25 cellular contexts compared by ENCODE assay signal in the genomic region with DNA sequence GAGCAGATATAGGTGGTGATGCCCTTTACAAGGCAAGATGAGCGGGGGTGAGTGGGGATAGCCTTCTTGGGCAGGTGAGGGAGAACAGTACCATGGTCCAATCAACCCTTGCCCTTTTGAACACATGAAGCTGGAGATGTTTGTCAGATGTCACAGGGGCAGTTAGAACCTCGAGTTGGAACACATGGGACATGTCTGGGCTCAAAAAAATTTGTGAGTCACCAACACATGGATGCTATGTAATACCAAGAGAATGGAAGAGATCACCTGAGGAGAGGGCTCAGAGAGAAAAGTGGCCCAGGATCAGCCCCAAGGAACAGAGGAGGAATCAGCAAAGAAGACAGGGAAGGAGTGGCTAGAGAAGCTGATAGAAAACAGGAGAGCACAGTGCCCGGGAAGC. TPM values are rescaled to one million over a fixed set of nuclear protein-coding genes. Genes with fewer than 3 reads are reported as not detected.
DNase-seq lines count a peak whose midpoint lies in the region; ATAC-seq and TF ChIP-seq lines count a peak whose summit lies in the region.
"Had no signal": no experiment of that assay in that cellular context is flagged by ENCODE, and none has a peak within 500 bp of the region (broad histone marks: within the 10 kb centered on the region; RNA-seq: fewer than 3 reads in every experiment).

No MANE protein-coding gene starts in this region.

- no peaks in the 10 kb centered on the region for H3K27me3 Mint-ChIP-seq in activated naive CD4-positive, alpha-beta T cell treated with anti-CD3 and anti-CD28 coated beads for 36 hours (ENCODE audit: low read depth)
- no peaks in the 10 kb centered on the region for H3K27me3 Mint-ChIP-seq in activated naive CD4-positive, alpha-beta T cell treated with anti-CD3 and anti-CD28 coated beads, Interleukin-2, amount 10 ng/mL, durations not matched to agents 7 days and 5 days
- H3K27me3 Mint-ChIP-seq in activated T-helper 17 cell treated with anti-CD3 and anti-CD28 coated beads, Interleukin-2, amount 50 U/mL, for 72 hours: no peaks in the 10 kb centered on the region
- no peaks in the 10 kb centered on the region for H3K27me3 Mint-ChIP-seq in stimulated activated naive CD8-positive, alpha-beta T cell treated with anti-CD3 and anti-CD28 coated beads, Interleukin-15, amount 100 ng/mL, for 72 hours
- H3K27me3 Mint-ChIP-seq: naive B cell had no signal

- H3K27ac ChIP-seq in foreskin keratinocyte (no peak overlapping the region), PC-9 (no peak overlapping the region), caudate nucleus (ENCODE audit: low read depth, low read length) (no peak overlapping the region)
- H3K27ac ChIP-seq: ascending aorta, KMS-11 had no signal

- H2AFZ ChIP-seq in PC-9: no peak overlapping the region

- no peaks in the 10 kb centered on the region for H3K9me3 ChIP-seq in PC-9 (ENCODE audit: insufficient read depth, low read depth)
- H3K9me3 ChIP-seq: ascending aorta had no signal

- peak overlapping the region; percentile 31 for H3K27ac Mint-ChIP-seq in activated naive CD4-positive, alpha-beta T cell treated with anti-CD3 and anti-CD28 coated beads for 36 hours
- H3K27ac Mint-ChIP-seq in activated naive CD4-positive, alpha-beta T cell treated with anti-CD3 and anti-CD28 coated beads, Interleukin-2, amount 10 ng/mL, durations not matched to agents 7 days and 5 days: no peak overlapping the region
- peak overlapping the region; percentile 51 for H3K27ac Mint-ChIP-seq in activated T-helper 17 cell treated with anti-CD3 and anti-CD28 coated beads, Interleukin-2, amount 50 U/mL, for 72 hours
- H3K27ac Mint-ChIP-seq in stimulated activated naive CD8-positive, alpha-beta T cell treated with anti-CD3 and anti-CD28 coated beads, Interleukin-15, amount 100 ng/mL, for 72 hours: peak overlapping the region; percentile 54 to 70
- H3K27ac Mint-ChIP-seq: activated T-helper 2 cell treated with anti-CD3 and anti-CD28 coated beads, Interferon-gamma antibody, Interleukin-2, Interleukin-4, amounts not matched to agents 10 μg/mL and 5 μg/mL and 100 μg/mL, durations not matched to agents 14 hours and 24 hours and 36 hours had no signal

- peaks cover 12% of the 10 kb centered on the region for H3F3A ChIP-seq in PC-9 (ENCODE audit: insufficient read depth, low read depth)

- ATAC-seq in activated T-helper 17 cell treated with anti-CD3 and anti-CD28 coated beads, Interleukin-2, amount 50 U/mL, for 72 hours (replicated peaks): no peak
- ATAC-seq in foreskin keratinocyte: peak; percentile 47
- ATAC-seq in stimulated activated naive CD8-positive, alpha-beta T cell treated with anti-CD3 and anti-CD28 coated beads, Interleukin-15, amount 100 ng/mL, for 72 hours: no peak

- H3K9me3 Mint-ChIP-seq in activated naive CD4-positive, alpha-beta T cell treated with anti-CD3 and anti-CD28 coated beads for 36 hours: no peaks in the 10 kb centered on the region
- H3K9me3 Mint-ChIP-seq in activated naive CD4-positive, alpha-beta T cell treated with anti-CD3 and anti-CD28 coated beads, Interleukin-2, amount 10 ng/mL, durations not matched to agents 7 days and 5 days: no peaks in the 10 kb centered on the region
- no peaks in the 10 kb centered on the region for H3K9me3 Mint-ChIP-seq in activated T-helper 17 cell treated with anti-CD3 and anti-CD28 coated beads, Interleukin-2, amount 50 U/mL, for 72 hours
- no peaks in the 10 kb centered on the region for H3K9me3 Mint-ChIP-seq in stimulated activated naive CD8-positive, alpha-beta T cell treated with anti-CD3 and anti-CD28 coated beads, Interleukin-15, amount 100 ng/mL, for 72 hours
- H3K9me3 Mint-ChIP-seq: activated T-helper 2 cell treated with anti-CD3 and anti-CD28 coated beads, Interferon-gamma antibody, Interleukin-2, Interleukin-4, amounts not matched to agents 10 μg/mL and 5 μg/mL and 100 μg/mL, durations not matched to agents 14 hours and 24 hours and 36 hours; naive B cell had no signal

- no peak for DNase-seq in activated naive CD4-positive, alpha-beta T cell treated with anti-CD3 and anti-CD28 coated beads for 36 hours
- DNase-seq in activated naive CD4-positive, alpha-beta T cell treated with anti-CD3 and anti-CD28 coated beads, Interleukin-2, amount 10 ng/mL, durations not matched to agents 7 days and 5 days: no peak
- DNase-seq in foreskin keratinocyte: peak; percentile 43 to 77
- no peak for DNase-seq in stimulated activated naive CD8-positive, alpha-beta T cell treated with anti-CD3 and anti-CD28 coated beads, Interleukin-15, amount 100 ng/mL, for 72 hours
- DNase-seq in PC-9: no peak
- no peak for DNase-seq in caudate nucleus (lab: John Stamatoyannopoulos, UW)
- DNase-seq in NCI-H748 (lab: John Stamatoyannopoulos, UW; ENCODE audit: unreplicated experiment): no peak
- DNase-seq: ACHN; activated CD4-positive, alpha-beta T cell treated with anti-CD3 and anti-CD28 coated beads, Interleukin-2, amount 50 U/mL, for 1 hour; H7; naive B cell; NCI-H1048; NCI-H2081; NCI-H524; stimulated activated naive CD4-positive, alpha-beta T cell treated with Interleukin-2 at 50 U/mL for 16 hours had no signal

- H3K9me2 ChIP-seq in PC-9 (ENCODE audit: insufficient read depth): no peaks in the 10 kb centered on the region

- peaks cover 64% of the 10 kb centered on the region for H3K36me3 Mint-ChIP-seq in activated naive CD4-positive, alpha-beta T cell treated with anti-CD3 and anti-CD28 coated beads for 36 hours (ENCODE audit: low read depth)
- peaks cover 75% of the 10 kb centered on the region for H3K36me3 Mint-ChIP-seq in activated naive CD4-positive, alpha-beta T cell treated with anti-CD3 and anti-CD28 coated beads, Interleukin-2, amount 10 ng/mL, durations not matched to agents 7 days and 5 days
- peaks cover 86% of the 10 kb centered on the region for H3K36me3 Mint-ChIP-seq in activated T-helper 17 cell treated with anti-CD3 and anti-CD28 coated beads, Interleukin-2, amount 50 U/mL, for 72 hours (ENCODE audit: low read depth)

- no peaks in the 10 kb centered on the region for H3K27me3 ChIP-seq in foreskin keratinocyte
- H3K27me3 ChIP-seq in PC-9 (ENCODE audit: insufficient read depth, low read depth): no peaks in the 10 kb centered on the region
- H3K27me3 ChIP-seq: ascending aorta had no signal

- H3K36me3 ChIP-seq in PC-9 (ENCODE audit: low read depth): peaks cover 17% of the 10 kb centered on the region

- BruUV-seq in PC-9 (replicated peaks; lab: Mats Ljungman, UMichigan): no TSS peak

- TF ChIP-seq CTCF in foreskin keratinocyte (conservative IDR thresholded peaks at IDR 0.05) (no peak), PC-9 (conservative IDR thresholded peaks at IDR 0.05) (no peak)

- H4K20me1 ChIP-seq in PC-9 (ENCODE audit: insufficient read depth): peaks cover 29% of the 10 kb centered on the region

- POLR2A ChIA-PET in PC-9 (lab: Charles Lee; ENCODE audit: unreplicated experiment): no interaction called here

- H3K79me2 ChIP-seq in PC-9 (ENCODE audit: low read depth): peaks cover 35% of the 10 kb centered on the region

- CTCF ChIA-PET in activated naive CD4-positive, alpha-beta T cell treated with anti-CD3 and anti-CD28 coated beads for 36 hours (lab: Charles Lee): no interaction called here
- CTCF ChIA-PET in activated naive CD4-positive, alpha-beta T cell treated with anti-CD3 and anti-CD28 coated beads, Interleukin-2, amount 10 ng/mL, durations not matched to agents 7 days and 5 days (lab: Charles Lee): no interaction called here
- CTCF ChIA-PET in PC-9 (lab: Charles Lee): no interaction called here

- no peak overlapping the region for H3K4me3 ChIP-seq in PC-9
- H3K4me3 ChIP-seq: ascending aorta, lung had no signal

- peaks cover 48% of the 10 kb centered on the region for H3K4me1 Mint-ChIP-seq in activated naive CD4-positive, alpha-beta T cell treated with anti-CD3 and anti-CD28 coated beads for 36 hours (ENCODE audit: low read depth)
- H3K4me1 Mint-ChIP-seq in activated naive CD4-positive, alpha-beta T cell treated with anti-CD3 and anti-CD28 coated beads, Interleukin-2, amount 10 ng/mL, durations not matched to agents 7 days and 5 days: peaks cover 56% of the 10 kb centered on the region
- peaks cover 36% of the 10 kb centered on the region for H3K4me1 Mint-ChIP-seq in activated T-helper 17 cell treated with anti-CD3 and anti-CD28 coated beads, Interleukin-2, amount 50 U/mL, for 72 hours
- H3K4me1 Mint-ChIP-seq in stimulated activated naive CD8-positive, alpha-beta T cell treated with anti-CD3 and anti-CD28 coated beads, Interleukin-15, amount 100 ng/mL, for 72 hours: peaks cover 63% of the 10 kb centered on the region

- intact Hi-C loops in activated naive CD4-positive, alpha-beta T cell treated with anti-CD3 and anti-CD28 coated beads for 36 hours (cut with micrococcal nuclease): no loop called here
- intact Hi-C loops in PC-9 (cut with micrococcal nuclease; ENCODE audit: unreplicated experiment): no loop called here

- no peak overlapping the region for H3K4me3 Mint-ChIP-seq in activated naive CD4-positive, alpha-beta T cell treated with anti-CD3 and anti-CD28 coated beads for 36 hours
- H3K4me3 Mint-ChIP-seq in activated naive CD4-positive, alpha-beta T cell treated with anti-CD3 and anti-CD28 coated beads, Interleukin-2, amount 10 ng/mL, durations not matched to agents 7 days and 5 days: no peak overlapping the region
- H3K4me3 Mint-ChIP-seq in activated T-helper 17 cell treated with anti-CD3 and anti-CD28 coated beads, Interleukin-2, amount 50 U/mL, for 72 hours: peak overlapping the region; percentile 2
- H3K4me3 Mint-ChIP-seq in stimulated activated naive CD8-positive, alpha-beta T cell treated with anti-CD3 and anti-CD28 coated beads, Interleukin-15, amount 100 ng/mL, for 72 hours: no peak overlapping the region

- H3K4me1 ChIP-seq in foreskin keratinocyte (peaks cover 4% of the 10 kb centered on the region), PC-9 (replicated peaks; ENCODE audit: insufficient read depth) (peaks cover 15% of the 10 kb centered on the region)

- H3K4me2 ChIP-seq in PC-9: no peak overlapping the region
- H3K4me2 ChIP-seq: KMS-11 had no signal

RNA-seq across cellular contexts. Expression of gene PHYKPL, which starts 4.7 kb away (rescaled TPM):
- total RNA-seq in activated naive CD4-positive, alpha-beta T cell treated with anti-CD3 and anti-CD28 coated beads for 36 hours: 10 to 100 TPM; 50.9 to 51.2 TPM
- 100 to 1,000 TPM in 1 of 2 donors, 10 to 100 TPM in 1; 91.9 to 112 TPM for total RNA-seq in activated T-helper 17 cell treated with anti-CD3 and anti-CD28 coated beads, Interleukin-2, amount 50 U/mL, for 72 hours
- total RNA-seq in foreskin keratinocyte: 11.4 and 14.9 TPM in 2 replicates
- 8.9 and 10.9 TPM in 2 replicates for polyA plus RNA-seq in foreskin keratinocyte
- 61.3 and 73.7 TPM in 2 replicates for total RNA-seq in PC-9 (2021)

RNA-seq across cellular contexts. Expression of gene HNRNPAB, which starts 23.6 kb away (rescaled TPM):
- total RNA-seq in activated naive CD4-positive, alpha-beta T cell treated with anti-CD3 and anti-CD28 coated beads for 36 hours: 100 to 1,000 TPM; 251 to 262 TPM
- 100 to 1,000 TPM; 154 to 390 TPM for total RNA-seq in activated T-helper 17 cell treated with anti-CD3 and anti-CD28 coated beads, Interleukin-2, amount 50 U/mL, for 72 hours
- total RNA-seq in foreskin keratinocyte (140 and 167 TPM in 2 replicates), PC-9 (2021) (171 and 193 TPM in 2 replicates)
- polyA plus RNA-seq in foreskin keratinocyte: 208 and 251 TPM in 2 replicates

RNA-seq across cellular contexts. Expression of gene GMCL2, which starts 40.8 kb away (rescaled TPM):
- not detected for total RNA-seq in activated naive CD4-positive, alpha-beta T cell treated with anti-CD3 and anti-CD28 coated beads for 36 hours
- not detected for total RNA-seq in activated T-helper 17 cell treated with anti-CD3 and anti-CD28 coated beads, Interleukin-2, amount 50 U/mL, for 72 hours
- total RNA-seq in foreskin keratinocyte (not detected in 2 replicates), PC-9 (2021) (not detected in 2 replicates)
- polyA plus RNA-seq in foreskin keratinocyte: not detected in 2 replicates
- total RNA-seq: activated T-helper 2 cell treated with anti-CD3 and anti-CD28 coated beads, Interferon-gamma antibody, Interleukin-2, Interleukin-4, amounts not matched to agents 10 μg/mL and 5 μg/mL and 100 μg/mL, durations not matched to agents 14 hours and 24 hours and 36 hours; ascending aorta; glomerular endothelial cell; H7; lung; OCI-LY7; SK-MEL-5 had no signal
- polyA plus RNA-seq: esophagus, lung, urinary bladder had no signal

Comparison
In these comparisons a context has a peak if more than half of its experiments do, and no peak if none do; other contexts are left out.
1. DNase-seq: peak in foreskin keratinocyte (2 of 2); none in activated naive CD4-positive, alpha-beta T cell treated with anti-CD3 and anti-CD28 coated beads for 36 hours (single experiment), activated naive CD4-positive, alpha-beta T cell treated with anti-CD3 and anti-CD28 coated beads, Interleukin-2, amount 10 ng/mL, durations not matched to agents 7 days and 5 days (single experiment), stimulated activated naive CD8-positive, alpha-beta T cell treated with anti-CD3 and anti-CD28 coated beads, Interleukin-15, amount 100 ng/mL, for 72 hours (0 of 2), PC-9 (0 of 2), caudate nucleus (0 of 61) and NCI-H748 (single experiment).